Comparison of ENCODE assay signal across 1 cellular context in the genomic region with DNA sequence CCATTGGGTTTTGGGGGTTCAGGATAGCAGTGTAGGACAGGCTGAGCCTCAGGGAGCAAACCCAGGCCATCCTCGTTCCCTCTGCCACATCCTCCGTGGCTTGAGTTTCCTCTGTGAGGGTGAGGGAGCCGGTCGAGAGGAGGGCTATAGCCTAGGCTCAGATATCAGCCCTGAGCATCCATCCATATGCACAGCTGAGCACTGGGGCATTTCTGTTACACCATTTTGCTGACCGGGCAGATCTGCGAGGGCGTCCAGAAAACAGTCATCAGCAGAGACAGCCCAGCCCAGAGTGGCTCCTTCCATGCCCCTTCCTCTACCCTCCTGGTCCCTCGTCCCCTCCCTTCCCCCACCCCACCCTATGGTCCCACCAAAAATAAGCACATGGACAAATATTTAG.
TF ChIP-seq lines count a peak whose summit lies in the region.

No MANE protein-coding gene starts in this region.

TF ChIP-seq in K562, 482 proteins besides CTCF, POLR2A, EP300 and RAD21:
- TF ChIP-seq CEBPB (tag; IDR thresholded peaks at IDR 0.05) (no peak), XRCC5 (IDR thresholded peaks at IDR 0.05; ENCODE audit: low read depth, low read length) (no peak), SIN3A (IDR thresholded peaks at IDR 0.05; ENCODE audit: borderline replicate concordance in 2 of 2, control insufficient read depth in 1 of 2, low read depth in 2 of 2, low read length in 2 of 2) (no peak), PURB (CRISPR knock-in tag; IDR thresholded peaks at IDR 0.05; ENCODE audit: low read depth) (no peak), NR4A1 (CRISPR knock-in tag; IDR thresholded peaks at IDR 0.05) (no peak), NR4A1 (tag; IDR thresholded peaks at IDR 0.05) (no peak), CBX1 (IDR thresholded peaks at IDR 0.05; ENCODE audit: low read depth) (no peak), MAFK (IDR thresholded peaks at IDR 0.05; ENCODE audit: low read length) (peak; percentile 87), SETDB1 (IDR thresholded peaks at IDR 0.05; ENCODE audit: low read length) (no peak), KDM2B (CRISPR knock-in tag; IDR thresholded peaks at IDR 0.05) (no peak), ZSCAN32 (CRISPR knock-in tag; IDR thresholded peaks at IDR 0.05) (no peak), MAFG (tag; conservative IDR thresholded peaks at IDR 0.05) (peak; percentile 87), ARHGAP35 (IDR thresholded peaks at IDR 0.05; ENCODE audit: partially characterized antibody) (no peak), ZFP30 (CRISPR knock-in tag; IDR thresholded peaks at IDR 0.05; ENCODE audit: borderline replicate concordance) (no peak), BCL6 (CRISPR knock-in tag; IDR thresholded peaks at IDR 0.05) (no peak), SREBF2 (CRISPR knock-in tag; IDR thresholded peaks at IDR 0.05) (no peak), CBX5 (IDR thresholded peaks at IDR 0.05; ENCODE audit: borderline replicate concordance, low read depth) (no peak), TBL1XR1 (IDR thresholded peaks at IDR 0.05; ENCODE audit: low read length in 2 of 2) (no peak), ARID1B (IDR thresholded peaks at IDR 0.05) (no peak), C11orf30 (IDR thresholded peaks at IDR 0.05; ENCODE audit: low read depth) (peak; percentile 85), ZNF174 (CRISPR knock-in tag; IDR thresholded peaks at IDR 0.05) (no peak), MAFF (IDR thresholded peaks at IDR 0.05; ENCODE audit: low read length) (peak; percentile 78), RBM39 (optimal IDR thresholded peaks at IDR 0.05; ENCODE audit: low read depth, low read length) (no peak), ZNF699 (CRISPR knock-in tag; IDR thresholded peaks at IDR 0.05; ENCODE audit: insufficient replicate concordance) (no peak), TRIM28 (IDR thresholded peaks at IDR 0.05) (no peak), ZBTB7A (IDR thresholded peaks at IDR 0.05; ENCODE audit: borderline replicate concordance, control insufficient read depth, low read depth, low read length) (no peak), FOSL1 (tag; conservative IDR thresholded peaks at IDR 0.05) (no peak), ZFP36 (IDR thresholded peaks at IDR 0.05; ENCODE audit: low read depth, low read length, partially characterized antibody) (no peak), ZNF316 (IDR thresholded peaks at IDR 0.05) (peak; percentile 91)
- TF ChIP-seq, protein P1, sequence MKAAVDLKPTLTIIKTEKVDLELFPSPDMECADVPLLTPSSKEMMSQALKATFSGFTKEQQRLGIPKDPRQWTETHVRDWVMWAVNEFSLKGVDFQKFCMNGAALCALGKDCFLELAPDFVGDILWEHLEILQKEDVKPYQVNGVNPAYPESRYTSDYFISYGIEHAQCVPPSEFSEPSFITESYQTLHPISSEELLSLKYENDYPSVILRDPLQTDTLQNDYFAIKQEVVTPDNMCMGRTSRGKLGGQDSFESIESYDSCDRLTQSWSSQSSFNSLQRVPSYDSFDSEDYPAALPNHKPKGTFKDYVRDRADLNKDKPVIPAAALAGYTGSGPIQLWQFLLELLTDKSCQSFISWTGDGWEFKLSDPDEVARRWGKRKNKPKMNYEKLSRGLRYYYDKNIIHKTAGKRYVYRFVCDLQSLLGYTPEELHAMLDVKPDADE (conservative IDR thresholded peaks at IDR 0.05; ENCODE audit: control insufficient read depth, low read depth, low read length): no peak
- TF ChIP-seq, protein P2, sequence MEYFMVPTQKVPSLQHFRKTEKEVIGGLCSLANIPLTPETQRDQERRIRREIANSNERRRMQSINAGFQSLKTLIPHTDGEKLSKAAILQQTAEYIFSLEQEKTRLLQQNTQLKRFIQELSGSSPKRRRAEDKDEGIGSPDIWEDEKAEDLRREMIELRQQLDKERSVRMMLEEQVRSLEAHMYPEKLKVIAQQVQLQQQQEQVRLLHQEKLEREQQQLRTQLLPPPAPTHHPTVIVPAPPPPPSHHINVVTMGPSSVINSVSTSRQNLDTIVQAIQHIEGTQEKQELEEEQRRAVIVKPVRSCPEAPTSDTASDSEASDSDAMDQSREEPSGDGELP (CRISPR knock-in tag; IDR thresholded peaks at IDR 0.05; ENCODE audit: borderline replicate concordance): no peak
- TF ChIP-seq, protein P3, sequence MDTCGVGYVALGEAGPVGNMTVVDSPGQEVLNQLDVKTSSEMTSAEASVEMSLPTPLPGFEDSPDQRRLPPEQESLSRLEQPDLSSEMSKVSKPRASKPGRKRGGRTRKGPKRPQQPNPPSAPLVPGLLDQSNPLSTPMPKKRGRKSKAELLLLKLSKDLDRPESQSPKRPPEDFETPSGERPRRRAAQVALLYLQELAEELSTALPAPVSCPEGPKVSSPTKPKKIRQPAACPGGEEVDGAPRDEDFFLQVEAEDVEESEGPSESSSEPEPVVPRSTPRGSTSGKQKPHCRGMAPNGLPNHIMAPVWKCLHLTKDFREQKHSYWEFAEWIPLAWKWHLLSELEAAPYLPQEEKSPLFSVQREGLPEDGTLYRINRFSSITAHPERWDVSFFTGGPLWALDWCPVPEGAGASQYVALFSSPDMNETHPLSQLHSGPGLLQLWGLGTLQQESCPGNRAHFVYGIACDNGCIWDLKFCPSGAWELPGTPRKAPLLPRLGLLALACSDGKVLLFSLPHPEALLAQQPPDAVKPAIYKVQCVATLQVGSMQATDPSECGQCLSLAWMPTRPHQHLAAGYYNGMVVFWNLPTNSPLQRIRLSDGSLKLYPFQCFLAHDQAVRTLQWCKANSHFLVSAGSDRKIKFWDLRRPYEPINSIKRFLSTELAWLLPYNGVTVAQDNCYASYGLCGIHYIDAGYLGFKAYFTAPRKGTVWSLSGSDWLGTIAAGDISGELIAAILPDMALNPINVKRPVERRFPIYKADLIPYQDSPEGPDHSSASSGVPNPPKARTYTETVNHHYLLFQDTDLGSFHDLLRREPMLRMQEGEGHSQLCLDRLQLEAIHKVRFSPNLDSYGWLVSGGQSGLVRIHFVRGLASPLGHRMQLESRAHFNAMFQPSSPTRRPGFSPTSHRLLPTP (IDR thresholded peaks at IDR 0.05; ENCODE audit: borderline replicate concordance, extremely low read depth, insufficient read length): no peak
- TF ChIP-seq, protein P4, sequence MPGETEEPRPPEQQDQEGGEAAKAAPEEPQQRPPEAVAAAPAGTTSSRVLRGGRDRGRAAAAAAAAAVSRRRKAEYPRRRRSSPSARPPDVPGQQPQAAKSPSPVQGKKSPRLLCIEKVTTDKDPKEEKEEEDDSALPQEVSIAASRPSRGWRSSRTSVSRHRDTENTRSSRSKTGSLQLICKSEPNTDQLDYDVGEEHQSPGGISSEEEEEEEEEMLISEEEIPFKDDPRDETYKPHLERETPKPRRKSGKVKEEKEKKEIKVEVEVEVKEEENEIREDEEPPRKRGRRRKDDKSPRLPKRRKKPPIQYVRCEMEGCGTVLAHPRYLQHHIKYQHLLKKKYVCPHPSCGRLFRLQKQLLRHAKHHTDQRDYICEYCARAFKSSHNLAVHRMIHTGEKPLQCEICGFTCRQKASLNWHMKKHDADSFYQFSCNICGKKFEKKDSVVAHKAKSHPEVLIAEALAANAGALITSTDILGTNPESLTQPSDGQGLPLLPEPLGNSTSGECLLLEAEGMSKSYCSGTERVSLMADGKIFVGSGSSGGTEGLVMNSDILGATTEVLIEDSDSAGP (CRISPR knock-in tag; IDR thresholded peaks at IDR 0.05): no peak
- TF ChIP-seq, protein P5, sequence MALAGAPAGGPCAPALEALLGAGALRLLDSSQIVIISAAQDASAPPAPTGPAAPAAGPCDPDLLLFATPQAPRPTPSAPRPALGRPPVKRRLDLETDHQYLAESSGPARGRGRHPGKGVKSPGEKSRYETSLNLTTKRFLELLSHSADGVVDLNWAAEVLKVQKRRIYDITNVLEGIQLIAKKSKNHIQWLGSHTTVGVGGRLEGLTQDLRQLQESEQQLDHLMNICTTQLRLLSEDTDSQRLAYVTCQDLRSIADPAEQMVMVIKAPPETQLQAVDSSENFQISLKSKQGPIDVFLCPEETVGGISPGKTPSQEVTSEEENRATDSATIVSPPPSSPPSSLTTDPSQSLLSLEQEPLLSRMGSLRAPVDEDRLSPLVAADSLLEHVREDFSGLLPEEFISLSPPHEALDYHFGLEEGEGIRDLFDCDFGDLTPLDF (CRISPR knock-in tag; IDR thresholded peaks at IDR 0.05): no peak
